2 cellular contexts compared by ENCODE assay signal in genomic region chr22:21623402-21623970, GRCh38.
A peak's percentile ranks its signal among the peaks of the same experiment; 100 is the strongest.
TF ChIP-seq lines count a peak whose summit lies in the region.

No MANE protein-coding gene starts in this region.

TF ChIP-seq in HCT116, 20 proteins besides CTCF, POLR2A, EP300 and RAD21:
- TF ChIP-seq ZNF274 (IDR thresholded peaks at IDR 0.05; ENCODE audit: low read depth, low read length) (no peak), EGR1 (IDR thresholded peaks at IDR 0.05; ENCODE audit: low read depth) (no peak), MAX (IDR thresholded peaks at IDR 0.05) (no peak)
TF ChIP-seq in HCT116: peak in this region for 0.

TF ChIP-seq in K562, 482 proteins besides CTCF, POLR2A, EP300 and RAD21:
- TF ChIP-seq HCFC1 (IDR thresholded peaks at IDR 0.05; ENCODE audit: low read depth, low read length): no peak
- TF ChIP-seq SMARCA4 (IDR thresholded peaks at IDR 0.05): no peak
- no peak for TF ChIP-seq ZNF778 (CRISPR knock-in tag; IDR thresholded peaks at IDR 0.05)
- TF ChIP-seq, protein P1, sequence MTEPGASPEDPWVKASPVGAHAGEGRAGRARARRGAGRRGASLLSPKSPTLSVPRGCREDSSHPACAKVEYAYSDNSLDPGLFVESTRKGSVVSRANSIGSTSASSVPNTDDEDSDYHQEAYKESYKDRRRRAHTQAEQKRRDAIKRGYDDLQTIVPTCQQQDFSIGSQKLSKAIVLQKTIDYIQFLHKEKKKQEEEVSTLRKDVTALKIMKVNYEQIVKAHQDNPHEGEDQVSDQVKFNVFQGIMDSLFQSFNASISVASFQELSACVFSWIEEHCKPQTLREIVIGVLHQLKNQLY (CRISPR knock-in tag; conservative IDR thresholded peaks at IDR 0.05): peak in 1 of 2 experiments; percentile 87; a peak in 1 of 4 replicates
- TF ChIP-seq HSF4 (CRISPR knock-in tag; IDR thresholded peaks at IDR 0.05; ENCODE audit: borderline replicate concordance): no peak
- peak; percentile 15; the same call in 1 of the 2 replicates for TF ChIP-seq POLR2AphosphoS2 (IDR thresholded peaks at IDR 0.05; ENCODE audit: low read length)
- no peak for TF ChIP-seq ELF4 (CRISPR knock-in tag; IDR thresholded peaks at IDR 0.05)
- no peak for TF ChIP-seq ZNF354B (CRISPR knock-in tag; IDR thresholded peaks at IDR 0.05)
